In genomic region chrX:41108007-41108683, GRCh38 we compare ENCODE assay signal across 15 cellular contexts. TPM values are rescaled to one million over a fixed set of nuclear protein-coding genes. Genes with fewer than 3 reads are reported as not detected.
A peak's percentile ranks its signal among the peaks of the same experiment; 100 is the strongest.
DNase-seq lines count a peak whose midpoint lies in the region; ATAC-seq and TF ChIP-seq lines count a peak whose summit lies in the region.
"Had no signal": no experiment of that assay in that cellular context is flagged by ENCODE, and none has a peak within 500 bp of the region (broad histone marks: within the 10 kb centered on the region; RNA-seq: fewer than 3 reads in every experiment).

No MANE protein-coding gene starts in this region.

- no peak overlapping the region for H3K4me3 Mint-ChIP-seq in activated CD4-positive, alpha-beta memory T cell treated with anti-CD3 and anti-CD28 coated beads for 36 hours
- no peak overlapping the region for H3K4me3 Mint-ChIP-seq in activated CD4-positive, alpha-beta memory T cell treated with anti-CD3 and anti-CD28 coated beads, Interleukin-2, amount 10 ng/mL, durations not matched to agents 7 days and 5 days
- H3K4me3 Mint-ChIP-seq in IgD-negative memory B cell: peak overlapping the region in 1 of 4 donors; percentile 33
- peak overlapping the region; percentile 23 for H3K4me3 Mint-ChIP-seq in glutamatergic neuron (ENCODE audit: unreplicated experiment)

- in situ Hi-C loops in gastrocnemius medialis (cut with MboI; ENCODE audit: low sequenced_read_pairs in 4 of 4): loop anchor here in 1 of 4 donors (25.0 kb wide), 1 partner anchor 446 kb away; no protein-coding TSS in a partner anchor

- peaks cover 5% of the 10 kb centered on the region for H3K36me3 Mint-ChIP-seq in activated CD4-positive, alpha-beta memory T cell treated with anti-CD3 and anti-CD28 coated beads for 36 hours
- peaks cover 8% of the 10 kb centered on the region for H3K36me3 Mint-ChIP-seq in activated CD4-positive, alpha-beta memory T cell treated with anti-CD3 and anti-CD28 coated beads, Interleukin-2, amount 10 ng/mL, durations not matched to agents 7 days and 5 days (ENCODE audit: low read depth)
- H3K36me3 Mint-ChIP-seq in IgD-negative memory B cell: peaks cover 3% of the 10 kb centered on the region
- peaks cover 3% of the 10 kb centered on the region for H3K36me3 Mint-ChIP-seq in glutamatergic neuron (ENCODE audit: unreplicated experiment)

- no peak overlapping the region for H3K4me3 ChIP-seq in gastrocnemius medialis
- H3K4me3 ChIP-seq: upper lobe of right lung had no signal

- CTCF ChIA-PET in activated CD4-positive, alpha-beta memory T cell treated with anti-CD3 and anti-CD28 coated beads for 36 hours (lab: Charles Lee): no interaction called here
- CTCF ChIA-PET in activated CD4-positive, alpha-beta memory T cell treated with anti-CD3 and anti-CD28 coated beads, Interleukin-2, amount 10 ng/mL, durations not matched to agents 7 days and 5 days (lab: Charles Lee): no interaction called here

- H3K27me3 ChIP-seq in gastrocnemius medialis: no peaks in the 10 kb centered on the region
- H3K27me3 ChIP-seq: upper lobe of right lung had no signal

- DNase-seq in activated CD4-positive, alpha-beta memory T cell treated with anti-CD3 and anti-CD28 coated beads for 36 hours: no peak
- DNase-seq in activated CD4-positive, alpha-beta memory T cell treated with anti-CD3 and anti-CD28 coated beads, Interleukin-2, amount 10 ng/mL, durations not matched to agents 7 days and 5 days: no peak
- DNase-seq in glutamatergic neuron: no peak
- no peak for DNase-seq in gastrocnemius medialis
- no peak for DNase-seq in cortex of kidney (lab: John Stamatoyannopoulos, UW)
- DNase-seq: ACHN; activated CD4-positive, alpha-beta T cell treated with anti-CD3 and anti-CD28 coated beads for 4 hours; DMS153; left colon; NCI-H2227 treated with DMSO at 0.1 percent for 48 hours; T-helper 1 cell; upper lobe of right lung had no signal

- intact Hi-C loops in activated CD4-positive, alpha-beta memory T cell treated with anti-CD3 and anti-CD28 coated beads for 36 hours (cut with micrococcal nuclease): no loop called here
- intact Hi-C loops in gastrocnemius medialis (cut with DNase I; ENCODE audit: low total_unique reads): no loop called here

- H3K27ac ChIP-seq in gastrocnemius medialis: peak overlapping the region; percentile 62 to 73 (median 68)
- H3K27ac ChIP-seq: upper lobe of right lung had no signal

- no peaks in the 10 kb centered on the region for H3K36me3 ChIP-seq in gastrocnemius medialis
- H3K36me3 ChIP-seq: upper lobe of right lung had no signal

- ATAC-seq in gastrocnemius medialis (peak; percentile 57 to 68), GM18861 (IDR thresholded peaks at IDR 0.05; ENCODE audit: unreplicated experiment) (no peak), GM19397 (IDR thresholded peaks at IDR 0.05; ENCODE audit: unreplicated experiment) (no peak)
- ATAC-seq: left colon, upper lobe of right lung had no signal

- H3K9me3 ChIP-seq in gastrocnemius medialis: no peaks in the 10 kb centered on the region
- H3K9me3 ChIP-seq: upper lobe of right lung had no signal

- H3K27me3 Mint-ChIP-seq in activated CD4-positive, alpha-beta memory T cell treated with anti-CD3 and anti-CD28 coated beads for 36 hours: no peaks in the 10 kb centered on the region
- H3K27me3 Mint-ChIP-seq in activated CD4-positive, alpha-beta memory T cell treated with anti-CD3 and anti-CD28 coated beads, Interleukin-2, amount 10 ng/mL, durations not matched to agents 7 days and 5 days: no peaks in the 10 kb centered on the region
- no peaks in the 10 kb centered on the region for H3K27me3 Mint-ChIP-seq in IgD-negative memory B cell
- no peaks in the 10 kb centered on the region for H3K27me3 Mint-ChIP-seq in glutamatergic neuron (ENCODE audit: unreplicated experiment)

- H3K4me1 Mint-ChIP-seq in activated CD4-positive, alpha-beta memory T cell treated with anti-CD3 and anti-CD28 coated beads for 36 hours (ENCODE audit: low read depth): peaks cover 65% of the 10 kb centered on the region
- H3K4me1 Mint-ChIP-seq in activated CD4-positive, alpha-beta memory T cell treated with anti-CD3 and anti-CD28 coated beads, Interleukin-2, amount 10 ng/mL, durations not matched to agents 7 days and 5 days: peaks cover 38% of the 10 kb centered on the region
- H3K4me1 Mint-ChIP-seq in IgD-negative memory B cell (peaks cover 53 to 63% (median 56%) of the 10 kb centered on the region in 3 donors), glutamatergic neuron (ENCODE audit: low read depth, unreplicated experiment) (peaks cover 25% of the 10 kb centered on the region)

- H3K4me1 ChIP-seq in gastrocnemius medialis: peaks cover 58 to 69% of the 10 kb centered on the region in 2 donors

- H3K27ac Mint-ChIP-seq in activated CD4-positive, alpha-beta memory T cell treated with anti-CD3 and anti-CD28 coated beads for 36 hours: peak overlapping the region; percentile 66
- H3K27ac Mint-ChIP-seq in activated CD4-positive, alpha-beta memory T cell treated with anti-CD3 and anti-CD28 coated beads, Interleukin-2, amount 10 ng/mL, durations not matched to agents 7 days and 5 days: no peak overlapping the region
- H3K27ac Mint-ChIP-seq in IgD-negative memory B cell (peak overlapping the region in 2 of 3 donors; percentile 51 to 65), glutamatergic neuron (ENCODE audit: unreplicated experiment) (peak overlapping the region; percentile 22)

- TF ChIP-seq CTCF in glutamatergic neuron (IDR thresholded peaks at IDR 0.05; ENCODE audit: partially characterized antibody, unreplicated experiment) (no peak), gastrocnemius medialis (IDR thresholded peaks at IDR 0.05 in 4 of 5, conservative IDR thresholded peaks at IDR 0.05 in 1 of 5) (no peak)

- no peak for TF ChIP-seq POLR2A in gastrocnemius medialis (IDR thresholded peaks at IDR 0.05)

- POLR2A ChIA-PET in activated CD4-positive, alpha-beta memory T cell treated with anti-CD3 and anti-CD28 coated beads for 36 hours (lab: Charles Lee): no interaction called here
- POLR2A ChIA-PET in activated CD4-positive, alpha-beta memory T cell treated with anti-CD3 and anti-CD28 coated beads, Interleukin-2, amount 10 ng/mL, durations not matched to agents 7 days and 5 days (lab: Charles Lee): no interaction called here

- H3K9me3 Mint-ChIP-seq in activated CD4-positive, alpha-beta memory T cell treated with anti-CD3 and anti-CD28 coated beads for 36 hours: peaks cover 5% of the 10 kb centered on the region
- no peaks in the 10 kb centered on the region for H3K9me3 Mint-ChIP-seq in activated CD4-positive, alpha-beta memory T cell treated with anti-CD3 and anti-CD28 coated beads, Interleukin-2, amount 10 ng/mL, durations not matched to agents 7 days and 5 days
- H3K9me3 Mint-ChIP-seq in IgD-negative memory B cell (peaks cover 0 to 5% (median 0%) of the 10 kb centered on the region in 3 donors), glutamatergic neuron (ENCODE audit: unreplicated experiment) (peaks cover 2% of the 10 kb centered on the region)

RNA-seq across cellular contexts. Expression of gene USP9X, which starts 22.9 kb away (rescaled TPM):
- 10 to 100 TPM; 55.8 to 57.5 TPM for total RNA-seq in activated CD4-positive, alpha-beta memory T cell treated with anti-CD3 and anti-CD28 coated beads for 36 hours
- total RNA-seq in activated CD4-positive, alpha-beta memory T cell treated with anti-CD3 and anti-CD28 coated beads, Interleukin-2, amount 10 ng/mL, durations not matched to agents 7 days and 5 days: 10 to 100 TPM; 43.9 to 45.9 TPM
- 20.6 TPM for polyA plus RNA-seq in IgD-negative memory B cell
- total RNA-seq in glutamatergic neuron (ENCODE audit: unreplicated experiment): 120 TPM
- 100 to 1,000 TPM in 3 of 4 donors, 10 to 100 TPM in 1; 90.3 to 120 (median 110) TPM for total RNA-seq in gastrocnemius medialis

Comparison
In these comparisons a context has a peak if more than half of its experiments do, and no peak if none do; other contexts are left out.
1. ATAC-seq: peak in gastrocnemius medialis (2 of 2); none in GM18861 (single experiment) and GM19397 (single experiment).